Comparison of ENCODE assay signal across 8 cellular contexts in genomic region chr1:220810179-220810653, GRCh38. TPM values are rescaled to one million over a fixed set of nuclear protein-coding genes. Genes with fewer than 3 reads are reported as not detected.
DNase-seq lines count a peak whose midpoint lies in the region; ATAC-seq and TF ChIP-seq lines count a peak whose summit lies in the region.

No MANE protein-coding gene starts in this region.

- peaks cover 14% of the 10 kb centered on the region for H3K36me3 Mint-ChIP-seq in mesothelial cell of epicardium

- no peak overlapping the region for H3K27ac Mint-ChIP-seq in mesothelial cell of epicardium

- H3K4me3 Mint-ChIP-seq in mesothelial cell of epicardium, result peak overlapping the region; percentile 60

- peak overlapping the region; percentile 44 for H3K4me3 ChIP-seq in AG04449 (ENCODE audit: low read depth, low read length)

- peaks cover 32% of the 10 kb centered on the region for H3K4me1 Mint-ChIP-seq in mesothelial cell of epicardium

- peaks cover 4% of the 10 kb centered on the region for H3K9me3 Mint-ChIP-seq in mesothelial cell of epicardium

- CTCF ChIA-PET in AG04449 (lab: Yijun Ruan, JAX), result interaction anchor here (0.6 to 3.5 kb wide), 31 partner anchors 9 to 1645 kb away, joined by 3 to 38 read pairs (median 5); partner anchors contain the start of gene MTARC1

- TF ChIP-seq CTCF in AG04449 (IDR thresholded peaks at IDR 0.05; ENCODE audit: insufficient read depth, low read length, missing control alignments), result peak; percentile 95
- peak; percentile 93 for TF ChIP-seq CTCF in mesothelial cell of epicardium (IDR thresholded peaks at IDR 0.05; ENCODE audit: unreplicated experiment)

- DNase-seq in AG04449 (ENCODE audit: low read depth, low spot score) (no peak), NCI-H345 treated with DMSO at 0.1 percent for 48 hours (lab: John Stamatoyannopoulos, UW; ENCODE audit: unreplicated experiment) (peak; percentile 39), mesothelial cell of epicardium (ENCODE audit: low spot score in 2 of 2, unreplicated experiment in 2 of 2) (peak; percentile 66 to 81)
- peak; percentile 61 for DNase-seq in activated CD4-positive, alpha-beta T cell treated with anti-CD3 and anti-CD28 coated beads, Interleukin-2, amount 50 U/mL, for 1 hour
- peak; percentile 46 for DNase-seq in effector CD4-positive, alpha-beta T cell
- peak; percentile 36 to 44 for DNase-seq in stimulated activated CD8-positive, alpha-beta memory T cell treated with anti-CD3 and anti-CD28 coated beads, Interleukin-15, amount 100 ng/mL, for 4 hours (ENCODE audit: low read depth in 2 of 2)

- POLR2A ChIA-PET in AG04449 (lab: Yijun Ruan, JAX), result interaction anchor here (0.7 kb wide), 1 partner anchor 65 kb away, joined by 3 read pairs; no protein-coding TSS in a partner anchor

- peaks cover 7% of the 10 kb centered on the region for H3K27me3 Mint-ChIP-seq in mesothelial cell of epicardium (ENCODE audit: low read depth)

- ATAC-seq in GM18511 (IDR thresholded peaks at IDR 0.05; ENCODE audit: unreplicated experiment), result peak; percentile 96
- ATAC-seq in HG03045 (IDR thresholded peaks at IDR 0.05; ENCODE audit: unreplicated experiment), result peak; percentile 94

RNA-seq across cellular contexts. Expression of gene MTARC1, which starts 23.5 kb away (rescaled TPM):
- total RNA-seq in mesothelial cell of epicardium, result 10.8 to 12.1 TPM (median 11.9 TPM) in 3 replicates
